ENCODE assay signal across 12 cellular contexts in the genomic region with DNA sequence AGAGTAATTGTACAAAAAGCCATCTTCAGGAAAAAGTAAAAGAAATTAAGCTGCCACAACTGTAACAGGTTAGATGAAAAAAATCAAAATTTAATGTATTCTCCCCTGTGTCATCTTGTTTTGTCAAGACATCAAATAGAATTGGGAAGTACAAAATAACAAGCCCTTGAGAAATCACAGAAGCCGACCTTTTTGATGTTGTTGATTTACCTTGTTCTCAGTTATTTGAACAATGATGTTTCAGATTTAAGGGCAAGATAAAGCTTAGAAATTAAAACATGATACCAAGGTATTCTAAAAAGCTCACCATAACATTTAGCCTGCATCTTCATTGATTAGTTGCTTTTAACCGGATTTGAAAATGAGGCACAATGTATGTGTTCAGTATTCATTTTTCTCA.
A peak's percentile ranks its signal among the peaks of the same experiment; 100 is the strongest.
DNase-seq lines count a peak whose midpoint lies in the region; ATAC-seq and TF ChIP-seq lines count a peak whose summit lies in the region.
"Had no signal": no experiment of that assay in that cellular context is flagged by ENCODE, and none has a peak within 500 bp of the region (broad histone marks: within the 10 kb centered on the region; RNA-seq: fewer than 3 reads in every experiment).

No MANE protein-coding gene starts in this region.

- H3K4me3 ChIP-seq in esophagus squamous epithelium (peak overlapping the region in 3 of 4 donors; percentile 24 to 83 (median 69)), stomach (peak overlapping the region in 1 of 4 donors; percentile 52)

- H3K4me1 ChIP-seq in esophagus squamous epithelium (peaks cover 29 to 86% (median 43%) of the 10 kb centered on the region in 3 donors), stomach (peaks cover 30 to 82% (median 65%) of the 10 kb centered on the region in 4 donors)

- H3K9me3 ChIP-seq in T-helper 17 cell (ENCODE audit: control insufficient read depth, low read length, poor library complexity, severe bottlenecking) (no peaks in the 10 kb centered on the region), esophagus squamous epithelium (no peaks in the 10 kb centered on the region), stomach (no peaks in the 10 kb centered on the region)

- H3K36me3 Mint-ChIP-seq in T-helper 17 cell (ENCODE audit: low read depth) (no peaks in the 10 kb centered on the region), progenitor cell of endocrine pancreas (ENCODE audit: insufficient read depth) (no peaks in the 10 kb centered on the region)

- H3K9me3 Mint-ChIP-seq in progenitor cell of endocrine pancreas (ENCODE audit: low read depth), result no peaks in the 10 kb centered on the region
- H3K9me3 Mint-ChIP-seq: activated naive CD8-positive, alpha-beta T cell treated with anti-CD3 and anti-CD28 coated beads for 36 hours; memory B cell had no signal

- H3K4me1 Mint-ChIP-seq in T-helper 17 cell, result peaks cover 46% of the 10 kb centered on the region
- peaks cover 56% of the 10 kb centered on the region for H3K4me1 Mint-ChIP-seq in progenitor cell of endocrine pancreas (ENCODE audit: low read depth)

- H3K36me3 ChIP-seq in esophagus squamous epithelium, result no peaks in the 10 kb centered on the region
- no peaks in the 10 kb centered on the region for H3K36me3 ChIP-seq in stomach

- TF ChIP-seq POLR2A in esophagus squamous epithelium (IDR thresholded peaks at IDR 0.05) (no peak), stomach (IDR thresholded peaks at IDR 0.05) (no peak)

- 31 to 45% methylated on average over 2 of the region's 2 CpGs for WGBS in esophagus squamous epithelium, 2 donors
- WGBS in stomach, 5 donors, result 27 to 49% (median 47%) methylated on average over 2 of the region's 2 CpGs

- DNase-seq in DMS53 (lab: John Stamatoyannopoulos, UW) (peak; percentile 2), DMS53 treated with DMSO at 0.1 percent for 48 hours (lab: John Stamatoyannopoulos, UW; ENCODE audit: unreplicated experiment) (no peak), T-helper 17 cell (no peak), esophagus squamous epithelium (lab: John Stamatoyannopoulos, UW) (no peak), stomach (no peak), NCI-H2081 (lab: John Stamatoyannopoulos, UW) (no peak), epidermal melanocyte (ENCODE audit: insufficient read length, low spot score) (no peak), progenitor cell of endocrine pancreas (ENCODE audit: low spot score, unreplicated experiment) (no peak)
- DNase-seq: activated naive CD8-positive, alpha-beta T cell treated with anti-CD3 and anti-CD28 coated beads for 36 hours; stimulated activated CD4-positive, alpha-beta T cell treated with anti-CD3 and anti-CD28 coated beads, Interleukin-4, amount 100 ng/mL, for 4 hours had no signal

- TF ChIP-seq CTCF in esophagus squamous epithelium (IDR thresholded peaks at IDR 0.05), result no peak
- TF ChIP-seq CTCF in stomach (IDR thresholded peaks at IDR 0.05), result no peak
- TF ChIP-seq CTCF in progenitor cell of endocrine pancreas (IDR thresholded peaks at IDR 0.05; ENCODE audit: unreplicated experiment), result no peak

- no peak for TF ChIP-seq EP300 in stomach (IDR thresholded peaks at IDR 0.05)

- H3K27me3 Mint-ChIP-seq in T-helper 17 cell (no peaks in the 10 kb centered on the region), progenitor cell of endocrine pancreas (no peaks in the 10 kb centered on the region)
- H3K27me3 Mint-ChIP-seq: activated naive CD8-positive, alpha-beta T cell treated with anti-CD3 and anti-CD28 coated beads for 36 hours; memory B cell had no signal

- peak overlapping the region; percentile 80 for H3K4me3 Mint-ChIP-seq in T-helper 17 cell
- no peak overlapping the region for H3K4me3 Mint-ChIP-seq in progenitor cell of endocrine pancreas (ENCODE audit: low read depth)
- H3K4me3 Mint-ChIP-seq: activated naive CD8-positive, alpha-beta T cell treated with anti-CD3 and anti-CD28 coated beads for 36 hours had no signal

- ATAC-seq in T-helper 17 cell, result no peak

- H3K27ac Mint-ChIP-seq in T-helper 17 cell (no peak overlapping the region), progenitor cell of endocrine pancreas (no peak overlapping the region)
- H3K27ac Mint-ChIP-seq: activated naive CD8-positive, alpha-beta T cell treated with anti-CD3 and anti-CD28 coated beads for 36 hours had no signal

- intact Hi-C loops in esophagus squamous epithelium (cut with DNase I) (loop anchor here (10.0 kb wide), 1 partner anchor 56 kb away; no protein-coding TSS in a partner anchor), stomach (cut with DNase I; ENCODE audit: low total_unique reads) (no loop called here)

- H3K27ac ChIP-seq in esophagus squamous epithelium (peak overlapping the region; percentile 94 to 99 (median 97)), stomach (peak overlapping the region in 4 of 5 donors; percentile 63 to 99 (median 94))
- H3K27ac ChIP-seq: 22Rv1 had no signal

- no peaks in the 10 kb centered on the region for H3K27me3 ChIP-seq in esophagus squamous epithelium
- no peaks in the 10 kb centered on the region for H3K27me3 ChIP-seq in stomach
